In the genomic region with DNA sequence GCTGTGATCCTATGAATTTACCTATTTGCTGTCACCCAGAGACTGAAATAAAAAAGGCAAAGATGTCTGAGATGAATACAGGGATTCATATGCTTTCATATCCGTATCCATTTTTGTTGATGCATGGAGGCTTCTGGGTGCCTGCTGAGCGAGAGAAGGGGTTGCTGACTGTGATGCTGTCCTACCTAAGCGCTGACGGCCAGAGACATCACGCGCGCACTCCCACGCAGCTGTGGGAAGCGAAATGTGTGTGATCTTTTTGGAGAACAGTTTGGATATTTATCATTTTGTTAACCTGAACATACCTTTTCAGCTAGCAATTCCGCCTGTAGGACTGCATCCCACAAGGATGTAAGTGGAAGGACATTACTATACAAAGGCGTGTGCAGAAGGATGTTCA, we compare ENCODE assay signal across 25 cellular contexts. TPM values are rescaled to one million over a fixed set of nuclear protein-coding genes. Genes with fewer than 3 reads are reported as not detected.
DNase-seq lines count a peak whose midpoint lies in the region; ATAC-seq and TF ChIP-seq lines count a peak whose summit lies in the region.
"Had no signal": no experiment of that assay in that cellular context is flagged by ENCODE, and none has a peak within 500 bp of the region (broad histone marks: within the 10 kb centered on the region; RNA-seq: fewer than 3 reads in every experiment).

No MANE protein-coding gene starts in this region.

- H3K27ac Mint-ChIP-seq in GM23338 = peak overlapping the region; percentile 23; the same call in 1 of the 2 replicates
- H3K27ac Mint-ChIP-seq in WTC11 = 0 out of 2 replicates have a peak overlapping the region, but pooled peaks have one; percentile 13
- H3K27ac Mint-ChIP-seq in endodermal cell = no peak overlapping the region
- H3K27ac Mint-ChIP-seq: CD14-positive monocyte; CD4-positive, alpha-beta memory T cell; CD4-positive, CD25-positive, alpha-beta regulatory T cell; CD8-positive, alpha-beta memory T cell had no signal

- H3K9me3 Mint-ChIP-seq in GM23338 = no peaks in the 10 kb centered on the region
- no peaks in the 10 kb centered on the region for H3K9me3 Mint-ChIP-seq in WTC11
- no peaks in the 10 kb centered on the region for H3K9me3 Mint-ChIP-seq in endodermal cell
- H3K9me3 Mint-ChIP-seq: CD14-positive monocyte; CD4-positive, alpha-beta memory T cell; CD4-positive, CD25-positive, alpha-beta regulatory T cell; CD8-positive, alpha-beta memory T cell had no signal

- no peak overlapping the region for H2AFZ ChIP-seq in GM23338

- H3K9ac ChIP-seq in endodermal cell (ENCODE audit: extremely low read depth, low read length, poor library complexity, severe bottlenecking) = no peak overlapping the region
- H3K9ac ChIP-seq: BLaER1 had no signal

- no peak for ATAC-seq in GM23338
- ATAC-seq in WTC11 = no peak
- ATAC-seq in activated CD4-positive, CD25-positive, alpha-beta regulatory T cell treated with anti-CD3 and anti-CD28 coated beads, Interleukin-2, amount 50 U/mL, for 24 hours = no peak

- H3K4me1 Mint-ChIP-seq in GM23338 (peaks cover 22% of the 10 kb centered on the region), WTC11 (peaks cover 57% of the 10 kb centered on the region), endodermal cell (peaks cover under 1% of the 10 kb centered on the region)

- CTCF ChIA-PET in WTC11 (lab: Charles Lee) = no interaction called here

- 91 to 97% methylated on average over 8 to 11 of the region's 11 CpGs for WGBS in endodermal cell (ENCODE audit: insufficient coverage in 1 of 2, insufficient read length in 1 of 2), 2 experiments

- no peaks in the 10 kb centered on the region for H3K36me3 ChIP-seq in GM23338 (ENCODE audit: insufficient read depth)
- H3K36me3 ChIP-seq in endodermal cell (ENCODE audit: control insufficient read depth, insufficient read depth, low read length) = no peaks in the 10 kb centered on the region
- H3K36me3 ChIP-seq: BE2C, BLaER1 had no signal

- no peaks in the 10 kb centered on the region for H3F3A ChIP-seq in GM23338 (replicated peaks; ENCODE audit: low read depth)

- TF ChIP-seq CTCF in GM23338 (conservative IDR thresholded peaks at IDR 0.05; ENCODE audit: low read depth in 2 of 2) (no peak), WTC11 (IDR thresholded peaks at IDR 0.05) (no peak), endodermal cell (conservative IDR thresholded peaks at IDR 0.05) (no peak)

- H3K36me3 Mint-ChIP-seq in GM23338 (ENCODE audit: low read depth) (no peaks in the 10 kb centered on the region), WTC11 (no peaks in the 10 kb centered on the region), endodermal cell (ENCODE audit: low read depth) (no peaks in the 10 kb centered on the region)
- H3K36me3 Mint-ChIP-seq: CD4-positive, alpha-beta memory T cell; CD4-positive, CD25-positive, alpha-beta regulatory T cell had no signal

- H3K79me2 ChIP-seq in GM23338 (replicated peaks; ENCODE audit: insufficient read depth) = peaks cover 68% of the 10 kb centered on the region

- H3K4me1 ChIP-seq in GM23338 (ENCODE audit: insufficient read depth) (no peaks in the 10 kb centered on the region; the same call in 1 of the 2 replicates), endodermal cell (ENCODE audit: control insufficient read depth, insufficient read depth, low read length) (no peaks in the 10 kb centered on the region)
- H3K4me1 ChIP-seq: BE2C, BLaER1 had no signal

- H3K4me2 ChIP-seq in GM23338 = no peak overlapping the region
- H3K4me2 ChIP-seq: BLaER1 had no signal

- H3K27me3 ChIP-seq in GM23338 (ENCODE audit: insufficient read depth) (no peaks in the 10 kb centered on the region), endodermal cell (ENCODE audit: control insufficient read depth, insufficient read depth, low read length, poor library complexity, severe bottlenecking) (no peaks in the 10 kb centered on the region)
- H3K27me3 ChIP-seq: BE2C, BLaER1 had no signal

- no peaks in the 10 kb centered on the region for H3K9me2 ChIP-seq in GM23338 (ENCODE audit: insufficient read depth)

- POLR2A ChIA-PET in WTC11 (lab: Charles Lee) = no interaction called here

- no peak for DNase-seq in GM23338 (ENCODE audit: low spot score)
- no peak for DNase-seq in WTC11 (ENCODE audit: low spot score)
- peak; percentile 19 for DNase-seq in endodermal cell
- DNase-seq in middle frontal gyrus (ENCODE audit: extremely low spot score, low spot score) = peak; percentile 37
- no peak for DNase-seq in NOMO-1 treated with DMSO at 0.1 percent for 48 hours (lab: John Stamatoyannopoulos, UW; ENCODE audit: unreplicated experiment)
- no peak for DNase-seq in activated CD4-positive, alpha-beta T cell treated with anti-CD3 and anti-CD28 coated beads for 48 hours
- DNase-seq in NCI-H2171 treated with DMSO at 0.1 percent for 48 hours (lab: John Stamatoyannopoulos, UW) = no peak
- DNase-seq: 8988T; BE2C; C1 segment of cervical spinal cord; CD4-positive, alpha-beta memory T cell; CD4-positive, CD25-positive, alpha-beta regulatory T cell; CD8-positive, alpha-beta memory T cell; COR-L47; DMS 273 treated with DMSO at 0.1 percent for 48 hours; DMS153; DMS53; DMS79; DND-41; EL; GDM1 had no signal

- no peaks in the 10 kb centered on the region for H3K9me3 ChIP-seq in endodermal cell (ENCODE audit: control insufficient read depth, low read length)
- H3K9me3 ChIP-seq: BE2C, BLaER1 had no signal

- H3K4me3 ChIP-seq in GM23338 (no peak overlapping the region), endodermal cell (ENCODE audit: low read length) (no peak overlapping the region)
- H3K4me3 ChIP-seq: BLaER1 had no signal

- H3K27ac ChIP-seq in GM23338 (ENCODE audit: low read depth) (no peak overlapping the region), endodermal cell (ENCODE audit: low read depth, low read length) (no peak overlapping the region)
- H3K27ac ChIP-seq: BLaER1 had no signal

- H3K27me3 Mint-ChIP-seq in GM23338 (ENCODE audit: insufficient read depth, low read depth, poor library complexity) = peaks cover 2% of the 10 kb centered on the region
- H3K27me3 Mint-ChIP-seq in WTC11 (ENCODE audit: low read depth) = no peaks in the 10 kb centered on the region
- no peaks in the 10 kb centered on the region for H3K27me3 Mint-ChIP-seq in endodermal cell (ENCODE audit: insufficient read depth)
- H3K27me3 Mint-ChIP-seq: CD4-positive, alpha-beta memory T cell; CD4-positive, CD25-positive, alpha-beta regulatory T cell had no signal

- no peaks in the 10 kb centered on the region for H4K20me1 ChIP-seq in GM23338 (replicated peaks; ENCODE audit: insufficient read depth)

- H3K4me3 Mint-ChIP-seq in GM23338 (no peak overlapping the region), WTC11 (no peak overlapping the region), endodermal cell (no peak overlapping the region)
- H3K4me3 Mint-ChIP-seq: CD14-positive monocyte; CD4-positive, alpha-beta memory T cell; CD4-positive, CD25-positive, alpha-beta regulatory T cell; CD8-positive, alpha-beta memory T cell had no signal

TF ChIP-seq in GM23338, 12 proteins besides CTCF, POLR2A, EP300 and RAD21 (continues in another document):
- no peak for TF ChIP-seq POLR2AphosphoS5 (IDR thresholded peaks at IDR 0.05; ENCODE audit: low read depth)
- no peak for TF ChIP-seq EZH2 (IDR thresholded peaks at IDR 0.05; ENCODE audit: low read depth, unreplicated experiment)

TF ChIP-seq in WTC11, 78 proteins besides CTCF, POLR2A, EP300 and RAD21 (continues in another document):
- TF ChIP-seq GRHL2 (CRISPR knock-in tag; IDR thresholded peaks at IDR 0.05; ENCODE audit: insufficient replicate concordance, severe bottlenecking) (no peak), ZNF396 (CRISPR knock-in tag; IDR thresholded peaks at IDR 0.05; ENCODE audit: borderline replicate concordance) (no peak), JUN (CRISPR knock-in tag; IDR thresholded peaks at IDR 0.05) (no peak), SP1 (CRISPR knock-in tag; conservative IDR thresholded peaks at IDR 0.05) (no peak), RELA (CRISPR knock-in tag; IDR thresholded peaks at IDR 0.05; ENCODE audit: borderline replicate concordance) (no peak), JAZF1 (CRISPR knock-in tag; IDR thresholded peaks at IDR 0.05) (no peak), KAT7 (CRISPR knock-in tag; IDR thresholded peaks at IDR 0.05; ENCODE audit: borderline replicate concordance) (no peak), ZNF232 (CRISPR knock-in tag; IDR thresholded peaks at IDR 0.05) (no peak), ESRRA (CRISPR knock-in tag; IDR thresholded peaks at IDR 0.05; ENCODE audit: borderline replicate concordance) (no peak), ZNF423 (CRISPR knock-in tag; IDR thresholded peaks at IDR 0.05) (no peak), RORB (CRISPR knock-in tag; IDR thresholded peaks at IDR 0.05) (no peak)
- TF ChIP-seq, protein P1, sequence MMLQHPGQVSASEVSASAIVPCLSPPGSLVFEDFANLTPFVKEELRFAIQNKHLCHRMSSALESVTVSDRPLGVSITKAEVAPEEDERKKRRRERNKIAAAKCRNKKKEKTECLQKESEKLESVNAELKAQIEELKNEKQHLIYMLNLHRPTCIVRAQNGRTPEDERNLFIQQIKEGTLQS (CRISPR knock-in tag; conservative IDR thresholded peaks at IDR 0.05) = no peak
- TF ChIP-seq, protein P2, sequence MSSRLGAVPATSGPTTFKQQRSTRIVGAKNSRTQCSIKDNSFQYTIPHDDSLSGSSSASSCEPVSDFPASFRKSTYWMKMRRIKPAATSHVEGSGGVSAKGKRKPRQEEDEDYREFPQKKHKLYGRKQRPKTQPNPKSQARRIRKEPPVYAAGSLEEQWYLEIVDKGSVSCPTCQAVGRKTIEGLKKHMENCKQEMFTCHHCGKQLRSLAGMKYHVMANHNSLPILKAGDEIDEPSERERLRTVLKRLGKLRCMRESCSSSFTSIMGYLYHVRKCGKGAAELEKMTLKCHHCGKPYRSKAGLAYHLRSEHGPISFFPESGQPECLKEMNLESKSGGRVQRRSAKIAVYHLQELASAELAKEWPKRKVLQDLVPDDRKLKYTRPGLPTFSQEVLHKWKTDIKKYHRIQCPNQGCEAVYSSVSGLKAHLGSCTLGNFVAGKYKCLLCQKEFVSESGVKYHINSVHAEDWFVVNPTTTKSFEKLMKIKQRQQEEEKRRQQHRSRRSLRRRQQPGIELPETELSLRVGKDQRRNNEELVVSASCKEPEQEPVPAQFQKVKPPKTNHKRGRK (CRISPR knock-in tag; IDR thresholded peaks at IDR 0.05; ENCODE audit: borderline replicate concordance) = no peak
- TF ChIP-seq, protein P3, sequence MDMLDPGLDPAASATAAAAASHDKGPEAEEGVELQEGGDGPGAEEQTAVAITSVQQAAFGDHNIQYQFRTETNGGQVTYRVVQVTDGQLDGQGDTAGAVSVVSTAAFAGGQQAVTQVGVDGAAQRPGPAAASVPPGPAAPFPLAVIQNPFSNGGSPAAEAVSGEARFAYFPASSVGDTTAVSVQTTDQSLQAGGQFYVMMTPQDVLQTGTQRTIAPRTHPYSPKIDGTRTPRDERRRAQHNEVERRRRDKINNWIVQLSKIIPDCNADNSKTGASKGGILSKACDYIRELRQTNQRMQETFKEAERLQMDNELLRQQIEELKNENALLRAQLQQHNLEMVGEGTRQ (CRISPR knock-in tag; IDR thresholded peaks at IDR 0.05) = no peak

RNA-seq across cellular contexts. Expression of a gene that starts 23.9 kb away (rescaled TPM):
- total RNA-seq in GM23338 (2014; rRNA removed; shearing (Covaris generic)) = 8.7 and 8.9 TPM in 2 replicates
- polyA plus RNA-seq in GM23338 (2016; fragmentation: Nextera tagmentation; extraction: Ambion mirVana) = 3.3 and 3.8 TPM in 2 replicates
- 21.4 to 22.3 TPM (median 21.6 TPM) in 3 replicates for total RNA-seq in WTC11 (2021)
- total RNA-seq in endodermal cell = 1 to 10 TPM in 1 of 2 donors, under 1 TPM in 1; 0.84 to 2.1 TPM
- 10.0 TPM for polyA plus RNA-seq in endodermal cell (2013, experiment 1 of 2)
- polyA plus RNA-seq in endodermal cell (2013, experiment 2 of 2) = 8.6 TPM
- total RNA-seq: G401 had no signal

Comparison
In these comparisons a context has a peak if more than half of its experiments do, and no peak if none do; other contexts are left out.
1. DNase-seq: peak in endodermal cell (single experiment) and middle frontal gyrus (single experiment); none in GM23338 (single experiment), WTC11 (single experiment), NOMO-1 treated with DMSO at 0.1 percent for 48 hours (single experiment), activated CD4-positive, alpha-beta T cell treated with anti-CD3 and anti-CD28 coated beads for 48 hours (single experiment) and NCI-H2171 treated with DMSO at 0.1 percent for 48 hours (single experiment).